In the genomic region with DNA sequence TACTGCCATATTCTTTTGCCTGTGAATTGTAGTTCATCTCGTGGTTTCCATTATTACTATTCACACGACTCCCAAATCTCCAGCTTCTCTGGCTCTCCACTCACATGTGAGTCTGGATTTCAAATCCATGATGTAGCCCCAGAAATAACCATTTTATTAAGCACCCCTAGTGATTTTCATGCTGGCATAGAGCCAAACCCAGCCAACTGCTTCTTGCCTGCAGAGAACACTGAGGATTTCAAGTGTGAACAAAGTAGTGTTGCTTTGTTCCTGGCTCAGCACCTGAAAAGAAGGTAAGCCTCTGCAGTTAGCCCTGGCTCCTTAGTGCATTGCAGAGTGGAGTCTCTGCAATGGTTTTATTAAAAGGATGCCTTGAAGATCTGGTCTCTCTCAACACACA, we compare ENCODE assay signal across 15 cellular contexts.
"Had no signal": no experiment of that assay in that cellular context is flagged by ENCODE, and none has a peak within 500 bp of the region (broad histone marks: within the 10 kb centered on the region; RNA-seq: fewer than 3 reads in every experiment).

No MANE protein-coding gene starts in this region.

- ATAC-seq: gastrocnemius medialis, heart right ventricle, left colon, lower lobe of right lung, T-cell, upper lobe of right lung had no signal

- H3K27me3 ChIP-seq: gastrocnemius medialis, heart right ventricle, right atrium auricular region, testis, upper lobe of right lung had no signal

- H3K9me3 ChIP-seq: gastrocnemius medialis, heart right ventricle, lower lobe of right lung, right atrium auricular region, testis, upper lobe of right lung had no signal

- H3K4me1 ChIP-seq: gastrocnemius medialis, lower lobe of right lung, right atrium auricular region, testis, upper lobe of right lung had no signal

- H3K4me3 Mint-ChIP-seq: nephron progenitor cell, T-cell had no signal

- H3K4me1 Mint-ChIP-seq: nephron progenitor cell had no signal

- H3K4me3 ChIP-seq: gastrocnemius medialis, heart right ventricle, lower lobe of right lung, right atrium auricular region, testis, upper lobe of right lung had no signal

- H3K27ac ChIP-seq: gastrocnemius medialis, heart right ventricle, lower lobe of right lung, right atrium auricular region, testis, upper lobe of right lung had no signal

- H3K9me3 Mint-ChIP-seq: nephron progenitor cell, T-cell had no signal

- DNase-seq: activated naive CD4-positive, alpha-beta T cell treated with anti-CD3 and anti-CD28 coated beads, Interleukin-2, amount 50 U/mL, for 16 hours; erythroblast; gastrocnemius medialis; heart right ventricle; left colon; lower lobe of right lung; nephron progenitor cell; stimulated activated CD4-positive, alpha-beta T cell treated with anti-CD3 and anti-CD28 coated beads, Interleukin-2, amount 100 ng/mL, for 48 hours; stimulated activated naive CD4-positive, alpha-beta T cell; T-cell; T-helper 9 cell; testis; upper lobe of right lung had no signal

- H3K27ac Mint-ChIP-seq: nephron progenitor cell, progenitor cell of endocrine pancreas, T-cell had no signal

- H3K27me3 Mint-ChIP-seq: progenitor cell of endocrine pancreas, T-cell had no signal
